ENCODE assay signal across 16 cellular contexts in genomic region chr14:88245321-88245720, GRCh38.
DNase-seq lines count a peak whose midpoint lies in the region; TF ChIP-seq lines count a peak whose summit lies in the region.
"Had no signal": no experiment of that assay in that cellular context is flagged by ENCODE, and none has a peak within 500 bp of the region (broad histone marks: within the 10 kb centered on the region; RNA-seq: fewer than 3 reads in every experiment).

No MANE protein-coding gene starts in this region.

- H3K4me3 Mint-ChIP-seq in neural progenitor cell: no peak overlapping the region
- H3K4me3 Mint-ChIP-seq: activated CD8-positive, alpha-beta T cell treated with anti-CD3 and anti-CD28 coated beads for 36 hours; CD4-positive, CD25-positive, alpha-beta regulatory T cell; naive thymus-derived CD4-positive, alpha-beta T cell had no signal

- H3K27me3 Mint-ChIP-seq in neural progenitor cell (ENCODE audit: insufficient read depth, low read depth): no peaks in the 10 kb centered on the region

- H3F3A ChIP-seq in GM23248 (ENCODE audit: insufficient read depth): no peaks in the 10 kb centered on the region
- no peaks in the 10 kb centered on the region for H3F3A ChIP-seq in neural progenitor cell (ENCODE audit: low read depth)

- no peak for TF ChIP-seq CTCF in neural progenitor cell (IDR thresholded peaks at IDR 0.05)

- no peaks in the 10 kb centered on the region for H3K36me3 ChIP-seq in GM23248 (ENCODE audit: low read depth)
- H3K36me3 ChIP-seq in neural progenitor cell: no peaks in the 10 kb centered on the region
- H3K36me3 ChIP-seq: esophagus muscularis mucosa, left ventricle myocardium inferior, transverse colon had no signal

- H4K20me1 ChIP-seq in GM23248 (ENCODE audit: insufficient read depth) (no peaks in the 10 kb centered on the region), neural progenitor cell (ENCODE audit: low read depth) (no peaks in the 10 kb centered on the region)

- peaks cover 40% of the 10 kb centered on the region for H3K36me3 Mint-ChIP-seq in neural progenitor cell
- H3K36me3 Mint-ChIP-seq: CD4-positive, CD25-positive, alpha-beta regulatory T cell; naive thymus-derived CD4-positive, alpha-beta T cell had no signal

- H3K9me2 ChIP-seq in GM23248 (ENCODE audit: insufficient read depth): no peaks in the 10 kb centered on the region

- H3K4me3 ChIP-seq in GM23248 (no peak overlapping the region), neural progenitor cell (no peak overlapping the region)
- H3K4me3 ChIP-seq: esophagus muscularis mucosa, left ventricle myocardium inferior, transverse colon had no signal

- peak; percentile 11 for DNase-seq in GM23248
- DNase-seq in NCI-H1930 (lab: John Stamatoyannopoulos, UW): peak; percentile 82 to 89
- DNase-seq in SW480 (ENCODE audit: low spot score): peak; percentile 15
- peak; percentile 57 for DNase-seq in neural progenitor cell (ENCODE audit: low spot score)
- DNase-seq in activated naive CD4-positive, alpha-beta T cell treated with Interleukin-2 at 50 U/mL for 16 hours: no peak
- no peak for DNase-seq in stimulated activated CD4-positive, alpha-beta T cell treated with anti-CD3 and anti-CD28 coated beads, Interleukin-4, amount 100 ng/mL, for 1 hour
- no peak for DNase-seq in AG08396 (ENCODE audit: low spot score)
- DNase-seq in KBM-7: no peak
- DNase-seq: activated CD8-positive, alpha-beta T cell treated with anti-CD3 and anti-CD28 coated beads for 36 hours; CD4-positive, CD25-positive, alpha-beta regulatory T cell; hypothalamus; left ventricle myocardium inferior; naive thymus-derived CD4-positive, alpha-beta T cell; right cardiac atrium; transverse colon had no signal

- H3K27me3 ChIP-seq in GM23248 (replicated peaks; ENCODE audit: insufficient read depth) (no peaks in the 10 kb centered on the region), neural progenitor cell (no peaks in the 10 kb centered on the region)
- H3K27me3 ChIP-seq: transverse colon had no signal

- no peak overlapping the region for H3K27ac ChIP-seq in GM23248
- H3K27ac ChIP-seq in neural progenitor cell: no peak overlapping the region
- H3K27ac ChIP-seq: esophagus muscularis mucosa, left ventricle myocardium inferior, transverse colon had no signal

- H3K4me2 ChIP-seq in GM23248 (ENCODE audit: unreplicated experiment): no peak overlapping the region
- peak overlapping the region; percentile 31 for H3K4me2 ChIP-seq in neural progenitor cell

- no peak overlapping the region for H3K9ac ChIP-seq in GM23248
- H3K9ac ChIP-seq in neural progenitor cell: no peak overlapping the region

- H2AFZ ChIP-seq in GM23248 (no peak overlapping the region), neural progenitor cell (replicated peaks) (no peak overlapping the region)

- in situ Hi-C loops in GM23248 (cut with MboI): no loop called here
- in situ Hi-C loops in KBM-7 (cut with MboI; ENCODE audit: low pct_unique_long_range_greater_than_20kb, low sequenced_read_pairs): no loop called here

- peaks cover 26% of the 10 kb centered on the region for H3K4me1 Mint-ChIP-seq in neural progenitor cell
- H3K4me1 Mint-ChIP-seq: CD4-positive, CD25-positive, alpha-beta regulatory T cell had no signal

- H3K9me3 Mint-ChIP-seq in neural progenitor cell: peaks cover 6% of the 10 kb centered on the region
- H3K9me3 Mint-ChIP-seq: activated CD8-positive, alpha-beta T cell treated with anti-CD3 and anti-CD28 coated beads for 36 hours had no signal

- H3K4me1 ChIP-seq in GM23248 (ENCODE audit: insufficient read depth) (no peaks in the 10 kb centered on the region), neural progenitor cell (peaks cover 15% of the 10 kb centered on the region)
- H3K4me1 ChIP-seq: esophagus muscularis mucosa, left ventricle myocardium inferior had no signal

- no peaks in the 10 kb centered on the region for H3K79me2 ChIP-seq in GM23248 (ENCODE audit: insufficient read depth)
- no peaks in the 10 kb centered on the region for H3K79me2 ChIP-seq in neural progenitor cell (ENCODE audit: low read depth)

- H3K9me3 ChIP-seq in GM23248 (ENCODE audit: low read depth) (no peaks in the 10 kb centered on the region), neural progenitor cell (ENCODE audit: low read depth) (no peaks in the 10 kb centered on the region)
- H3K9me3 ChIP-seq: esophagus muscularis mucosa, left ventricle myocardium inferior, transverse colon had no signal

- 2 to 8% methylated on average over 8 of the region's 8 CpGs for WGBS in GM23248 (ENCODE audit: low coverage in 1 of 2, low lambda C conversion rate in 2 of 2, missing lambda C conversion rate in 2 of 2), 2 experiments

- peak overlapping the region; percentile 69 for H3K27ac Mint-ChIP-seq in neural progenitor cell
- H3K27ac Mint-ChIP-seq: activated CD8-positive, alpha-beta T cell treated with anti-CD3 and anti-CD28 coated beads for 36 hours; CD4-positive, CD25-positive, alpha-beta regulatory T cell; naive thymus-derived CD4-positive, alpha-beta T cell had no signal

Comparison
In these comparisons a context has a peak if more than half of its experiments do, and no peak if none do; other contexts are left out.
1. DNase-seq: peak in GM23248 (single experiment), NCI-H1930 (2 of 2), SW480 (single experiment) and neural progenitor cell (single experiment); none in activated naive CD4-positive, alpha-beta T cell treated with Interleukin-2 at 50 U/mL for 16 hours (single experiment), stimulated activated CD4-positive, alpha-beta T cell treated with anti-CD3 and anti-CD28 coated beads, Interleukin-4, amount 100 ng/mL, for 1 hour (single experiment), AG08396 (single experiment) and KBM-7 (single experiment).